ENCODE assay signal across 10 cellular contexts in the genomic region with DNA sequence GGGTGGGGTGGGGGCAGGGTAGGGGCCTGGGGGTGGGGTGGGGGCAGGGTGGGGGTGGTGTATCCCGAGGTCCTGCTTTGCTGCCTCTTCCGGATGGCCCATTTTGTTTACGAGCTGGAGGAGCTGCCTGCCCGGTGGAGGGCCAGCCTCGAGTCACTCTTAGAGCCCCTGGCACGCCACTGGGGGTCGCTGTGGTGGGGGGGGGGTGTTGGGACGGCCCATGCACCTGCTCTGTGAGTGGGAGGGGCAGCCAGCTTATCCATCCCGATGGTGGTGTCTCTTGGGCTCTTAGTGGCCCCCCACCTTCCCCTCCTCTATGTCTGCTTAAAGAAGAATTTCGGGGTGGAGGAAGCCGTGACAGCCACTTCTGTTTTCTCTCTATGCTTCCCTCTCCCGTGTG. TPM values are rescaled to one million over a fixed set of nuclear protein-coding genes. Genes with fewer than 3 reads are reported as not detected.
DNase-seq lines count a peak whose midpoint lies in the region; ATAC-seq, FAIRE-seq and TF ChIP-seq lines count a peak whose summit lies in the region.
"Had no signal": no experiment of that assay in that cellular context is flagged by ENCODE, and none has a peak within 500 bp of the region (broad histone marks: within the 10 kb centered on the region; RNA-seq: fewer than 3 reads in every experiment).

No MANE protein-coding gene starts in this region.

- H3K9me3 ChIP-seq in endothelial cell of umbilical vein (replicated peaks; ENCODE audit: control insufficient read depth, insufficient read depth, low read length) (no peaks in the 10 kb centered on the region), right atrium auricular region (peaks cover 0 to 3% of the 10 kb centered on the region in 2 donors)

- no peak overlapping the region for H2AFZ ChIP-seq in endothelial cell of umbilical vein (ENCODE audit: low read depth, low read length)

- DNase-seq in activated T-cell treated with anti-CD3 and anti-CD28 coated beads, Interleukin-2, amount 50 U/mL, for 1 hour = peak; percentile 23
- DNase-seq in activated T-cell treated with anti-CD3 and anti-CD28 coated beads, Interleukin-2, amount 50 U/mL, for 24 hours = no peak
- peak; percentile 75 for DNase-seq in OCI-M1 (lab: John Stamatoyannopoulos, UW)
- DNase-seq in endothelial cell of umbilical vein (ENCODE audit: low read depth, low spot score) = no peak
- DNase-seq in stimulated activated effector memory CD8-positive, alpha-beta T cell treated with anti-CD3 and anti-CD28 coated beads, Interleukin-12 subunit alpha, Interleukin-12 subunit beta, amount 100 ng/mL, for 72 hours (ENCODE audit: low spot score in 2 of 2) = no peak
- no peak for DNase-seq in right atrium auricular region (ENCODE audit: low spot score)
- DNase-seq in caudate nucleus (lab: John Stamatoyannopoulos, UW) = no peak
- DNase-seq: NCI-H2171 treated with DMSO at 0.1 percent for 48 hours had no signal

- H3K79me2 ChIP-seq in endothelial cell of umbilical vein (ENCODE audit: control insufficient read depth, insufficient read depth, low read length) = no peaks in the 10 kb centered on the region

- TF ChIP-seq POLR2A in endothelial cell of umbilical vein (IDR thresholded peaks at IDR 0.05; ENCODE audit: low read depth, low read length) = no peak

- H3K27ac ChIP-seq in endothelial cell of umbilical vein (ENCODE audit: insufficient read depth, low read depth, low read length) (no peak overlapping the region), right atrium auricular region (no peak overlapping the region), caudate nucleus (ENCODE audit: low read depth, low read length) (no peak overlapping the region)

- H3K4me2 ChIP-seq in endothelial cell of umbilical vein (ENCODE audit: insufficient read depth, low read length) = no peak overlapping the region

- TF ChIP-seq CTCF in endothelial cell of umbilical vein (IDR thresholded peaks at IDR 0.05; ENCODE audit: extremely low read depth in 1 of 2, insufficient read depth in 1 of 2, low read depth in 1 of 2, low read length in 2 of 2) = peak; percentile 14 to 30
- no peak for TF ChIP-seq CTCF in right atrium auricular region (IDR thresholded peaks at IDR 0.05)

- ATAC-seq in stimulated activated effector memory CD8-positive, alpha-beta T cell treated with anti-CD3 and anti-CD28 coated beads, Interleukin-12 subunit alpha, Interleukin-12 subunit beta, amount 100 ng/mL, for 72 hours = peak; percentile 47
- no peak for ATAC-seq in HG03045 (IDR thresholded peaks at IDR 0.05; ENCODE audit: unreplicated experiment)

- no peak overlapping the region for H3K27ac Mint-ChIP-seq in activated T-cell treated with anti-CD3 and anti-CD28 coated beads, Interleukin-2, amount 50 U/mL, for 24 hours
- H3K27ac Mint-ChIP-seq in stimulated activated effector memory CD8-positive, alpha-beta T cell treated with anti-CD3 and anti-CD28 coated beads, Interleukin-12 subunit alpha, Interleukin-12 subunit beta, amount 100 ng/mL, for 72 hours = no peak overlapping the region

- peaks cover 7% of the 10 kb centered on the region for H3K27me3 Mint-ChIP-seq in activated T-cell treated with anti-CD3 and anti-CD28 coated beads, Interleukin-2, amount 50 U/mL, for 24 hours

- H3K9me1 ChIP-seq in endothelial cell of umbilical vein (replicated peaks; ENCODE audit: control insufficient read depth, extremely low read depth, insufficient read depth, low read length) = no peaks in the 10 kb centered on the region

- POLR2A ChIA-PET in endothelial cell of umbilical vein (lab: Charles Lee) = interaction anchor here (0.6 kb wide), 1 partner anchor 80 kb away, joined by 3 read pairs; no protein-coding TSS in a partner anchor

- no peak for FAIRE-seq in endothelial cell of umbilical vein (lab: Jason Lieb, UNC)
- FAIRE-seq: D721Med had no signal

- H3K4me3 Mint-ChIP-seq in activated T-cell treated with anti-CD3 and anti-CD28 coated beads, Interleukin-2, amount 50 U/mL, for 24 hours = no peak overlapping the region
- H3K4me3 Mint-ChIP-seq in stimulated activated effector memory CD8-positive, alpha-beta T cell treated with anti-CD3 and anti-CD28 coated beads, Interleukin-12 subunit alpha, Interleukin-12 subunit beta, amount 100 ng/mL, for 72 hours = no peak overlapping the region

- H3K4me3 ChIP-seq in endothelial cell of umbilical vein (replicated peaks in 1 of 3; ENCODE audit: insufficient read depth in 1 of 3, low read depth in 1 of 3, low read length in 3 of 3) (no peak overlapping the region), right atrium auricular region (no peak overlapping the region)

- H3K36me3 Mint-ChIP-seq in activated T-cell treated with anti-CD3 and anti-CD28 coated beads, Interleukin-2, amount 50 U/mL, for 24 hours (ENCODE audit: low read depth) = no peaks in the 10 kb centered on the region
- H3K36me3 Mint-ChIP-seq in stimulated activated effector memory CD8-positive, alpha-beta T cell treated with anti-CD3 and anti-CD28 coated beads, Interleukin-12 subunit alpha, Interleukin-12 subunit beta, amount 100 ng/mL, for 72 hours = no peaks in the 10 kb centered on the region

- no peak overlapping the region for H3K9ac ChIP-seq in endothelial cell of umbilical vein (replicated peaks; ENCODE audit: extremely low read depth, insufficient read depth, low read length)

- dilution Hi-C loops in endothelial cell of umbilical vein (cut with MboI; ENCODE audit: extremely low pct_ligation_motif_present, low sequenced_read_pairs) = no loop called here

- CTCF ChIA-PET in endothelial cell of umbilical vein (lab: Charles Lee) = interaction anchor here (1.0 kb wide), 2 partner anchors 10 to 104 kb away, joined by 3 to 4 read pairs; no protein-coding TSS in a partner anchor

- H3K4me1 ChIP-seq in endothelial cell of umbilical vein (ENCODE audit: control insufficient read depth, extremely low read depth, insufficient read depth, low read length) = peaks cover 8% of the 10 kb centered on the region
- H3K4me1 ChIP-seq in right atrium auricular region = peaks cover 0 to 10% of the 10 kb centered on the region in 2 donors

- H3K9me3 Mint-ChIP-seq in activated T-cell treated with anti-CD3 and anti-CD28 coated beads, Interleukin-2, amount 50 U/mL, for 24 hours = no peaks in the 10 kb centered on the region
- H3K9me3 Mint-ChIP-seq in stimulated activated effector memory CD8-positive, alpha-beta T cell treated with anti-CD3 and anti-CD28 coated beads, Interleukin-12 subunit alpha, Interleukin-12 subunit beta, amount 100 ng/mL, for 72 hours = no peaks in the 10 kb centered on the region

- peaks cover 3% of the 10 kb centered on the region for H3K4me1 Mint-ChIP-seq in activated T-cell treated with anti-CD3 and anti-CD28 coated beads, Interleukin-2, amount 50 U/mL, for 24 hours (ENCODE audit: low read depth)
- no peaks in the 10 kb centered on the region for H3K4me1 Mint-ChIP-seq in stimulated activated effector memory CD8-positive, alpha-beta T cell treated with anti-CD3 and anti-CD28 coated beads, Interleukin-12 subunit alpha, Interleukin-12 subunit beta, amount 100 ng/mL, for 72 hours

- intact Hi-C loops in endothelial cell of umbilical vein (cut with micrococcal nuclease) = loop anchor here (5.0 kb wide), 1 partner anchor 131 kb away; no protein-coding TSS in a partner anchor

- H3K27me3 ChIP-seq in endothelial cell of umbilical vein (ENCODE audit: control insufficient read depth in 2 of 2, insufficient read depth in 2 of 2, low read length in 2 of 2) = no peaks in the 10 kb centered on the region
- H3K27me3 ChIP-seq in right atrium auricular region = no peaks in the 10 kb centered on the region

- H3K36me3 ChIP-seq in endothelial cell of umbilical vein (ENCODE audit: control insufficient read depth in 2 of 2, extremely low read depth in 1 of 2, insufficient read depth in 2 of 2, low read length in 2 of 2) (no peaks in the 10 kb centered on the region), right atrium auricular region (no peaks in the 10 kb centered on the region)

- BruUV-seq in endothelial cell of umbilical vein (replicated peaks; lab: Mats Ljungman, UMichigan) = no TSS peak

- H4K20me1 ChIP-seq in endothelial cell of umbilical vein (replicated peaks; ENCODE audit: control insufficient read depth, extremely low read depth, insufficient read depth, low read length) = no peaks in the 10 kb centered on the region

RNA-seq across cellular contexts. Expression of a gene that starts 24.6 kb away (rescaled TPM):
- total RNA-seq in endothelial cell of umbilical vein (not detected in 2 replicates), right atrium auricular region (not detected)
- polyA plus RNA-seq in endothelial cell of umbilical vein = not detected in 2 replicates
- polyA plus RNA-seq in endothelial cell of umbilical vein (2011; cell fraction: cytosol; rRNA removed) = not detected in 2 replicates
- not detected in 2 replicates for polyA plus RNA-seq in endothelial cell of umbilical vein (2011; cell fraction: nucleus; rRNA removed)
- not detected in 2 replicates for polyA plus RNA-seq in endothelial cell of umbilical vein (2012)
- not detected in 2 replicates for polyA minus RNA-seq in endothelial cell of umbilical vein
- polyA minus RNA-seq in endothelial cell of umbilical vein (2011; cell fraction: cytosol; rRNA and poly(A)+ RNA removed) = not detected
- not detected in 2 replicates for polyA minus RNA-seq in endothelial cell of umbilical vein (2011; cell fraction: nucleus; rRNA and poly(A)+ RNA removed)

RNA-seq across cellular contexts. Expression of a gene that starts 52.5 kb away (rescaled TPM):
- total RNA-seq in endothelial cell of umbilical vein (23.5 and 25.1 TPM in 2 replicates), right atrium auricular region (1 to 10 TPM; 8.5 to 8.8 TPM)
- polyA plus RNA-seq in endothelial cell of umbilical vein = 10.9 and 12.8 TPM in 2 replicates
- 7.9 and 8.7 TPM in 2 replicates for polyA plus RNA-seq in endothelial cell of umbilical vein (2011; cell fraction: cytosol; rRNA removed)
- polyA plus RNA-seq in endothelial cell of umbilical vein (2011; cell fraction: nucleus; rRNA removed) = 57.3 and 60.2 TPM in 2 replicates
- 11.2 TPM in 2 replicates for polyA plus RNA-seq in endothelial cell of umbilical vein (2012)
- 25.0 and 29.9 TPM in 2 replicates for polyA minus RNA-seq in endothelial cell of umbilical vein
- polyA minus RNA-seq in endothelial cell of umbilical vein (2011; cell fraction: cytosol; rRNA and poly(A)+ RNA removed) = 12.9 TPM
- polyA minus RNA-seq in endothelial cell of umbilical vein (2011; cell fraction: nucleus; rRNA and poly(A)+ RNA removed) = 32.3 and 39.3 TPM in 2 replicates

RNA-seq across cellular contexts. Expression of a gene that starts 52.5 kb away (rescaled TPM):
- total RNA-seq in endothelial cell of umbilical vein (52.2 and 65.1 TPM in 2 replicates), right atrium auricular region (10 to 100 TPM; 63.2 to 87.3 TPM)
- 65.5 and 69.1 TPM in 2 replicates for polyA plus RNA-seq in endothelial cell of umbilical vein
- 65.8 and 68.3 TPM in 2 replicates for polyA plus RNA-seq in endothelial cell of umbilical vein (2011; cell fraction: cytosol; rRNA removed)
- 41.0 and 44.1 TPM in 2 replicates for polyA plus RNA-seq in endothelial cell of umbilical vein (2011; cell fraction: nucleus; rRNA removed)
- polyA plus RNA-seq in endothelial cell of umbilical vein (2012) = 86.5 and 87.5 TPM in 2 replicates
- polyA minus RNA-seq in endothelial cell of umbilical vein = 30.8 and 46.2 TPM in 2 replicates
- polyA minus RNA-seq in endothelial cell of umbilical vein (2011; cell fraction: cytosol; rRNA and poly(A)+ RNA removed) = 36.0 TPM
- 20.7 and 23.2 TPM in 2 replicates for polyA minus RNA-seq in endothelial cell of umbilical vein (2011; cell fraction: nucleus; rRNA and poly(A)+ RNA removed)

RNA-seq across cellular contexts. Expression of a gene that starts 56.9 kb away (rescaled TPM):
- total RNA-seq in endothelial cell of umbilical vein = not detected in 2 replicates
- polyA plus RNA-seq in endothelial cell of umbilical vein = not detected in 2 replicates
- not detected in 2 replicates for polyA plus RNA-seq in endothelial cell of umbilical vein (2011; cell fraction: cytosol; rRNA removed)
- not detected in 2 replicates for polyA plus RNA-seq in endothelial cell of umbilical vein (2011; cell fraction: nucleus; rRNA removed)
- polyA plus RNA-seq in endothelial cell of umbilical vein (2012) = not detected in 2 replicates
- polyA minus RNA-seq in endothelial cell of umbilical vein = not detected in 2 replicates
- not detected for polyA minus RNA-seq in endothelial cell of umbilical vein (2011; cell fraction: cytosol; rRNA and poly(A)+ RNA removed)
- polyA minus RNA-seq in endothelial cell of umbilical vein (2011; cell fraction: nucleus; rRNA and poly(A)+ RNA removed) = not detected in 2 replicates
- total RNA-seq in right atrium auricular region = 10 to 100 TPM; 10.8 to 17.6 TPM

Comparison
In these comparisons a context has a peak if more than half of its experiments do, and no peak if none do; other contexts are left out.
1. DNase-seq: peak in activated T-cell treated with anti-CD3 and anti-CD28 coated beads, Interleukin-2, amount 50 U/mL, for 1 hour (single experiment) and OCI-M1 (single experiment); none in activated T-cell treated with anti-CD3 and anti-CD28 coated beads, Interleukin-2, amount 50 U/mL, for 24 hours (single experiment), endothelial cell of umbilical vein (single experiment), stimulated activated effector memory CD8-positive, alpha-beta T cell treated with anti-CD3 and anti-CD28 coated beads, Interleukin-12 subunit alpha, Interleukin-12 subunit beta, amount 100 ng/mL, for 72 hours (0 of 2), right atrium auricular region (single experiment) and caudate nucleus (0 of 61).
2. CTCF ChIP-seq: peak in endothelial cell of umbilical vein (2 of 2); none in right atrium auricular region (0 of 2).